2 cellular contexts compared by ENCODE assay signal in the genomic region with DNA sequence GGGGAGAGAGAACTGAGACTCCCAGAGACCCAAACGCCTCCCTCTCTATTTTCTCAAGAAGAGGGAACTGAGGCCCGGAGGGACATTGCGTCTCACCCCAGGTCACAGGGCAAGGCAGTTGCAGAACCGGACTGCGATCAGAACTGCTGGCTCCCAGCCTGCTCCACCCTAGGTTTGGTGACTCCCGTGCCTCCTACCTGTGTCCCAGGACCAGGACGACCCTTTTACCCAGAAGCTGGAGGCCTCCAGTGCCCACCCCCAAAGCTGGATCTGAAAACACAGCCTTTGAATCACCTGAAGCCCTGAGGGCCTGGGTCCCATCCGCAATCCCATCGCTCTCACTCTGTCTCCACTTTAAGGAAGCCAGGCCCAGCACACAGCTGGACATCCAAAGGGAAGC.
TF ChIP-seq lines count a peak whose summit lies in the region.

No MANE protein-coding gene starts in this region.

TF ChIP-seq in GM23338, 12 proteins besides CTCF, POLR2A, EP300 and RAD21:
- TF ChIP-seq NANOG (IDR thresholded peaks at IDR 0.05; ENCODE audit: borderline replicate concordance): no peak
TF ChIP-seq in GM23338: peak in this region for 0.

TF ChIP-seq in HepG2, 621 proteins besides CTCF, POLR2A, EP300 and RAD21:
- TF ChIP-seq ZBTB3 (CRISPR knock-in tag; IDR thresholded peaks at IDR 0.05; ENCODE audit: borderline replicate concordance, low read depth): no peak
- no peak for TF ChIP-seq HDAC2 (CRISPR knock-in tag; IDR thresholded peaks at IDR 0.05)
- TF ChIP-seq SIX1 (CRISPR knock-in tag; IDR thresholded peaks at IDR 0.05; ENCODE audit: borderline replicate concordance): no peak
- peak; percentile 51; the same call in 1 of the 2 replicates for TF ChIP-seq ZNF891 (CRISPR knock-in tag; IDR thresholded peaks at IDR 0.05)
- TF ChIP-seq HDAC1 (CRISPR knock-in tag; IDR thresholded peaks at IDR 0.05): no peak
- no peak for TF ChIP-seq ZNF343 (CRISPR knock-in tag; IDR thresholded peaks at IDR 0.05)
- TF ChIP-seq, protein P1, sequence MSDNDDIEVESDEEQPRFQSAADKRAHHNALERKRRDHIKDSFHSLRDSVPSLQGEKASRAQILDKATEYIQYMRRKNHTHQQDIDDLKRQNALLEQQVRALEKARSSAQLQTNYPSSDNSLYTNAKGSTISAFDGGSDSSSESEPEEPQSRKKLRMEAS (IDR thresholded peaks at IDR 0.05): no peak
- TF ChIP-seq, protein P2, sequence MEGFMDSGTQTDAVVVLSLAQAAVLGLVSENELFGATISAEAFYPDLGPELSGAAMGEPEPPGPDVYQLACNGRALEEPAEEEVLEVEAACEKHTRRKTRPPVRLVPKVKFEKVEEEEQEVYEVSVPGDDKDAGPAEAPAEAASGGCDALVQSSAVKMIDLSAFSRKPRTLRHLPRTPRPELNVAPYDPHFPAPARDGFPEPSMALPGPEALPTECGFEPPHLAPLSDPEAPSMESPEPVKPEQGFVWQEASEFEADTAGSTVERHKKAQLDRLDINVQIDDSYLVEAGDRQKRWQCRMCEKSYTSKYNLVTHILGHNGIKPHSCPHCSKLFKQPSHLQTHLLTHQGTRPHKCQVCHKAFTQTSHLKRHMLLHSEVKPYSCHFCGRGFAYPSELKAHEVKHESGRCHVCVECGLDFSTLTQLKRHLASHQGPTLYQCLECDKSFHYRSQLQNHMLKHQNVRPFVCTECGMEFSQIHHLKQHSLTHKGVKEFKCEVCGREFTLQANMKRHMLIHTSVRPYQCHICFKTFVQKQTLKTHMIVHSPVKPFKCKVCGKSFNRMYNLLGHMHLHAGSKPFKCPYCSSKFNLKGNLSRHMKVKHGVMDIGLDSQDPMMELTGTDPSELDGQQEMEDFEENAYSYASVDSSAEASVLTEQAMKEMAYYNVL (CRISPR knock-in tag; IDR thresholded peaks at IDR 0.05; ENCODE audit: borderline replicate concordance): no peak
- no peak for TF ChIP-seq ZBTB33 (CRISPR knock-in tag; IDR thresholded peaks at IDR 0.05)
- no peak for TF ChIP-seq ZNF3 (CRISPR knock-in tag; IDR thresholded peaks at IDR 0.05)
- 0 out of 2 replicates have a peak, but pooled peaks have one; percentile 8 for TF ChIP-seq POLR2G (IDR thresholded peaks at IDR 0.05; ENCODE audit: low read depth, low read length)
- no peak for TF ChIP-seq SNAPC4 (CRISPR knock-in tag; IDR thresholded peaks at IDR 0.05)
- TF ChIP-seq, protein P3, sequence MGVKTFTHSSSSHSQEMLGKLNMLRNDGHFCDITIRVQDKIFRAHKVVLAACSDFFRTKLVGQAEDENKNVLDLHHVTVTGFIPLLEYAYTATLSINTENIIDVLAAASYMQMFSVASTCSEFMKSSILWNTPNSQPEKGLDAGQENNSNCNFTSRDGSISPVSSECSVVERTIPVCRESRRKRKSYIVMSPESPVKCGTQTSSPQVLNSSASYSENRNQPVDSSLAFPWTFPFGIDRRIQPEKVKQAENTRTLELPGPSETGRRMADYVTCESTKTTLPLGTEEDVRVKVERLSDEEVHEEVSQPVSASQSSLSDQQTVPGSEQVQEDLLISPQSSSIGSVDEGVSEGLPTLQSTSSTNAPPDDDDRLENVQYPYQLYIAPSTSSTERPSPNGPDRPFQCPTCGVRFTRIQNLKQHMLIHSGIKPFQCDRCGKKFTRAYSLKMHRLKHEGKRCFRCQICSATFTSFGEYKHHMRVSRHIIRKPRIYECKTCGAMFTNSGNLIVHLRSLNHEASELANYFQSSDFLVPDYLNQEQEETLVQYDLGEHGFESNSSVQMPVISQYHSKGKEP (CRISPR knock-in tag; IDR thresholded peaks at IDR 0.05): no peak
- TF ChIP-seq IRF2 (CRISPR knock-in tag; IDR thresholded peaks at IDR 0.05): no peak
- TF ChIP-seq, protein P4, sequence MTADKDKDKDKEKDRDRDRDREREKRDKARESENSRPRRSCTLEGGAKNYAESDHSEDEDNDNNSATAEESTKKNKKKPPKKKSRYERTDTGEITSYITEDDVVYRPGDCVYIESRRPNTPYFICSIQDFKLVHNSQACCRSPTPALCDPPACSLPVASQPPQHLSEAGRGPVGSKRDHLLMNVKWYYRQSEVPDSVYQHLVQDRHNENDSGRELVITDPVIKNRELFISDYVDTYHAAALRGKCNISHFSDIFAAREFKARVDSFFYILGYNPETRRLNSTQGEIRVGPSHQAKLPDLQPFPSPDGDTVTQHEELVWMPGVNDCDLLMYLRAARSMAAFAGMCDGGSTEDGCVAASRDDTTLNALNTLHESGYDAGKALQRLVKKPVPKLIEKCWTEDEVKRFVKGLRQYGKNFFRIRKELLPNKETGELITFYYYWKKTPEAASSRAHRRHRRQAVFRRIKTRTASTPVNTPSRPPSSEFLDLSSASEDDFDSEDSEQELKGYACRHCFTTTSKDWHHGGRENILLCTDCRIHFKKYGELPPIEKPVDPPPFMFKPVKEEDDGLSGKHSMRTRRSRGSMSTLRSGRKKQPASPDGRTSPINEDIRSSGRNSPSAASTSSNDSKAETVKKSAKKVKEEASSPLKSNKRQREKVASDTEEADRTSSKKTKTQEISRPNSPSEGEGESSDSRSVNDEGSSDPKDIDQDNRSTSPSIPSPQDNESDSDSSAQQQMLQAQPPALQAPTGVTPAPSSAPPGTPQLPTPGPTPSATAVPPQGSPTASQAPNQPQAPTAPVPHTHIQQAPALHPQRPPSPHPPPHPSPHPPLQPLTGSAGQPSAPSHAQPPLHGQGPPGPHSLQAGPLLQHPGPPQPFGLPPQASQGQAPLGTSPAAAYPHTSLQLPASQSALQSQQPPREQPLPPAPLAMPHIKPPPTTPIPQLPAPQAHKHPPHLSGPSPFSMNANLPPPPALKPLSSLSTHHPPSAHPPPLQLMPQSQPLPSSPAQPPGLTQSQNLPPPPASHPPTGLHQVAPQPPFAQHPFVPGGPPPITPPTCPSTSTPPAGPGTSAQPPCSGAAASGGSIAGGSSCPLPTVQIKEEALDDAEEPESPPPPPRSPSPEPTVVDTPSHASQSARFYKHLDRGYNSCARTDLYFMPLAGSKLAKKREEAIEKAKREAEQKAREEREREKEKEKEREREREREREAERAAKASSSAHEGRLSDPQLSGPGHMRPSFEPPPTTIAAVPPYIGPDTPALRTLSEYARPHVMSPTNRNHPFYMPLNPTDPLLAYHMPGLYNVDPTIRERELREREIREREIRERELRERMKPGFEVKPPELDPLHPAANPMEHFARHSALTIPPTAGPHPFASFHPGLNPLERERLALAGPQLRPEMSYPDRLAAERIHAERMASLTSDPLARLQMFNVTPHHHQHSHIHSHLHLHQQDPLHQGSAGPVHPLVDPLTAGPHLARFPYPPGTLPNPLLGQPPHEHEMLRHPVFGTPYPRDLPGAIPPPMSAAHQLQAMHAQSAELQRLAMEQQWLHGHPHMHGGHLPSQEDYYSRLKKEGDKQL (CRISPR knock-in tag; IDR thresholded peaks at IDR 0.05; ENCODE audit: low read depth): no peak
- TF ChIP-seq AGO2 (optimal IDR thresholded peaks at IDR 0.05; ENCODE audit: low read depth, low read length): peak; percentile 55
- TF ChIP-seq NFYB (CRISPR knock-in tag; IDR thresholded peaks at IDR 0.05): no peak
- no peak for TF ChIP-seq NFKBIZ (CRISPR knock-in tag; IDR thresholded peaks at IDR 0.05)
- no peak for TF ChIP-seq SMC3 (IDR thresholded peaks at IDR 0.05; ENCODE audit: low read length)
- TF ChIP-seq RFXAP (CRISPR knock-in tag; IDR thresholded peaks at IDR 0.05; ENCODE audit: borderline replicate concordance): no peak
- no peak for TF ChIP-seq GLMP (CRISPR knock-in tag; IDR thresholded peaks at IDR 0.05; ENCODE audit: borderline replicate concordance)
- TF ChIP-seq IRX3 (CRISPR knock-in tag; IDR thresholded peaks at IDR 0.05; ENCODE audit: borderline replicate concordance, low read depth): no peak
- TF ChIP-seq MTA3 (CRISPR knock-in tag; IDR thresholded peaks at IDR 0.05): no peak
- no peak for TF ChIP-seq SSRP1 (CRISPR knock-in tag; IDR thresholded peaks at IDR 0.05)
- TF ChIP-seq ZNF33B (CRISPR knock-in tag; IDR thresholded peaks at IDR 0.05): no peak
- TF ChIP-seq NRL (CRISPR knock-in tag; IDR thresholded peaks at IDR 0.05; ENCODE audit: borderline replicate concordance): 0 out of 2 replicates have a peak, but pooled peaks have one; percentile 21
- no peak for TF ChIP-seq ZNF234 (CRISPR knock-in tag; conservative IDR thresholded peaks at IDR 0.05)
- TF ChIP-seq ZNF772 (CRISPR knock-in tag; IDR thresholded peaks at IDR 0.05): no peak
- no peak for TF ChIP-seq HNF4G (IDR thresholded peaks at IDR 0.05; ENCODE audit: borderline replicate concordance, low read depth, low read length)
- TF ChIP-seq HNF4G (CRISPR knock-in tag; IDR thresholded peaks at IDR 0.05; ENCODE audit: borderline replicate concordance, low read depth): no peak
- TF ChIP-seq TCF12 (IDR thresholded peaks at IDR 0.05): no peak
- TF ChIP-seq TCF12 (CRISPR knock-in tag; IDR thresholded peaks at IDR 0.05): no peak
